Comparison of ENCODE assay signal across 10 cellular contexts in genomic region chr2:29123584-29124349, GRCh38. TPM values are rescaled to one million over a fixed set of nuclear protein-coding genes. Genes with fewer than 3 reads are reported as not detected.
DNase-seq lines count a peak whose midpoint lies in the region; ATAC-seq and TF ChIP-seq lines count a peak whose summit lies in the region.
"Had no signal": no experiment of that assay in that cellular context is flagged by ENCODE, and none has a peak within 500 bp of the region (broad histone marks: within the 10 kb centered on the region; RNA-seq: fewer than 3 reads in every experiment).

No MANE protein-coding gene starts in this region.

- no peaks in the 10 kb centered on the region for H3K4me1 ChIP-seq in right cardiac atrium (ENCODE audit: control insufficient read depth, insufficient read depth, low read length)

- peaks cover 24% of the 10 kb centered on the region for H3K9me3 Mint-ChIP-seq in HFFc6

- no peak for ATAC-seq in right cardiac atrium
- ATAC-seq in HG02852 (IDR thresholded peaks at IDR 0.05; ENCODE audit: unreplicated experiment), result no peak
- no peak for ATAC-seq in HG02884 (IDR thresholded peaks at IDR 0.05; ENCODE audit: unreplicated experiment)

- H3K4me3 ChIP-seq in right cardiac atrium (ENCODE audit: low read length), result no peak overlapping the region

- WGBS in right cardiac atrium, result 90% methylated on average over 3 of the region's 3 CpGs

- H3K27me3 ChIP-seq in right cardiac atrium (ENCODE audit: control insufficient read depth, insufficient read depth), result no peaks in the 10 kb centered on the region

- H3K27ac Mint-ChIP-seq in HFFc6, result peak overlapping the region; percentile 96
- H3K27ac Mint-ChIP-seq: memory B cell had no signal

- no peaks in the 10 kb centered on the region for H3K9me3 ChIP-seq in right cardiac atrium (ENCODE audit: control insufficient read depth, low read length)

- intact Hi-C loops in right cardiac atrium (cut with DNase I), result no loop called here

- peak; percentile 44 for DNase-seq in AG08396 (ENCODE audit: low spot score)
- peak; percentile 72 for DNase-seq in HFFc6
- DNase-seq in amniotic epithelial cell (ENCODE audit: low read depth), result peak; percentile 91
- DNase-seq in kidney tubule cell (ENCODE audit: low spot score), result peak; percentile 91
- no peak for DNase-seq in right cardiac atrium
- no peak for DNase-seq in NCI-H345 treated with DMSO at 0.1 percent for 48 hours (lab: John Stamatoyannopoulos, UW; ENCODE audit: unreplicated experiment)
- DNase-seq: small intestine had no signal

- H3K27ac ChIP-seq in right cardiac atrium (ENCODE audit: low read length), result no peak overlapping the region

- H3K27me3 Mint-ChIP-seq in HFFc6 (ENCODE audit: insufficient read depth), result no peaks in the 10 kb centered on the region; the same call in 1 of the 2 replicates
- H3K27me3 Mint-ChIP-seq: memory B cell had no signal

- no peak for TF ChIP-seq CTCF in HFFc6 (IDR thresholded peaks at IDR 0.05)

- H3K36me3 Mint-ChIP-seq in HFFc6 (ENCODE audit: low read depth), result peaks cover 59% of the 10 kb centered on the region

- peak overlapping the region; percentile 49 for H3K4me3 Mint-ChIP-seq in HFFc6
- H3K4me3 Mint-ChIP-seq: memory B cell had no signal

- H3K4me1 Mint-ChIP-seq in HFFc6 (ENCODE audit: low read depth), result peaks cover 92% of the 10 kb centered on the region
- H3K4me1 Mint-ChIP-seq: memory B cell had no signal

RNA-seq across cellular contexts. Expression of gene CLIP4, which starts 8.6 kb away (rescaled TPM):
- 10 to 100 TPM; 33.7 to 40.9 (median 36.6) TPM for total RNA-seq in HFFc6 (2021; fragmentation: NEBNext Ultra II Directional; extraction: Animal tissue kit (Norgen Biotek cat#: 25700))
- total RNA-seq in right cardiac atrium, result 10 to 100 TPM; 61.4 to 82.7 (median 74.4) TPM
- polyA plus RNA-seq in right cardiac atrium, result 27.9 TPM

RNA-seq across cellular contexts. Expression of gene PCARE, which starts 49.4 kb away (rescaled TPM):
- total RNA-seq in HFFc6 (2021; fragmentation: NEBNext Ultra II Directional; extraction: Animal tissue kit (Norgen Biotek cat#: 25700)), result not detected
- total RNA-seq in right cardiac atrium, result 1 to 10 TPM in 3 of 4 donors, under 1 TPM in 1; 0.47 to 5.3 (median 2.4) TPM
- polyA plus RNA-seq in right cardiac atrium, result 1.1 TPM
- polyA plus RNA-seq: small intestine had no signal

Comparison
In these comparisons a context has a peak if more than half of its experiments do, and no peak if none do; other contexts are left out.
1. DNase-seq: peak in AG08396 (single experiment), HFFc6 (single experiment), amniotic epithelial cell (single experiment) and kidney tubule cell (single experiment); none in right cardiac atrium (0 of 3) and NCI-H345 treated with DMSO at 0.1 percent for 48 hours (single experiment).